Comparison of ENCODE assay signal across 1 cellular context in the genomic region with DNA sequence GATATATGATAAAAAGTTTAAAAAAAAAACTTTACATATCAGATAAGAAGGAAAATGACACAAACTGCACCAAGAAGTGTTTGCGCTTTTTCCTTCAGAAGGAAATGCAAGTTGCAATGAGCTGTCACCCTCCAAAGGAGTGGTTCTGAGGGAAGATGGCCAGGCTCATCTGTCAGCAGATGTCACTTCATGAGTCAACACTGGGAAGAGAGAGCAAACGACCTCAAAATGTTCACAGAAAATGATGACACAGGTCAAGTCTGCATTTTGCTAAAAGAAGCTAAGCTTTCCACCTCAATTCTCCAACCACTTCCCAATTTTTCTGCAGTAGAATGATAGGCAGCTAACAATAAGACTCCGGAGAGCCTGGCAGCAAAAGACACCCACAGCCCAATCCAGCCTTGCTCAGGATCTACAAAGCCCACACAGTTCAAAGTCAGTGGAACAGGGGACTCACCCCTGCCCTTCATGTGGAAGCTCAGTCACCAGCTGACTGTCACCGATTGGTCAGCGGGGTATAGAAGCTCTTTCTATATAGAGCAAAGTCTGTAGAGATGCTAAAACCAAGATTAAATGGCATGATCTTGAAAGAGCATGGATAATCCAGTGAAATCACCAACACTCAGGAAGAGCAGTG.
TF ChIP-seq lines count a peak whose summit lies in the region.

No MANE protein-coding gene starts in this region.

TF ChIP-seq in K562, 482 proteins besides CTCF, POLR2A, EP300 and RAD21 (continued from another document and continues in another):
- TF ChIP-seq, protein P1, sequence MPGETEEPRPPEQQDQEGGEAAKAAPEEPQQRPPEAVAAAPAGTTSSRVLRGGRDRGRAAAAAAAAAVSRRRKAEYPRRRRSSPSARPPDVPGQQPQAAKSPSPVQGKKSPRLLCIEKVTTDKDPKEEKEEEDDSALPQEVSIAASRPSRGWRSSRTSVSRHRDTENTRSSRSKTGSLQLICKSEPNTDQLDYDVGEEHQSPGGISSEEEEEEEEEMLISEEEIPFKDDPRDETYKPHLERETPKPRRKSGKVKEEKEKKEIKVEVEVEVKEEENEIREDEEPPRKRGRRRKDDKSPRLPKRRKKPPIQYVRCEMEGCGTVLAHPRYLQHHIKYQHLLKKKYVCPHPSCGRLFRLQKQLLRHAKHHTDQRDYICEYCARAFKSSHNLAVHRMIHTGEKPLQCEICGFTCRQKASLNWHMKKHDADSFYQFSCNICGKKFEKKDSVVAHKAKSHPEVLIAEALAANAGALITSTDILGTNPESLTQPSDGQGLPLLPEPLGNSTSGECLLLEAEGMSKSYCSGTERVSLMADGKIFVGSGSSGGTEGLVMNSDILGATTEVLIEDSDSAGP (CRISPR knock-in tag; IDR thresholded peaks at IDR 0.05) = no peak
- no peak for TF ChIP-seq RBM34 (IDR thresholded peaks at IDR 0.05; ENCODE audit: borderline replicate concordance, insufficient read depth, low read length)
- no peak for TF ChIP-seq GTF2A2 (tag; IDR thresholded peaks at IDR 0.05)
- TF ChIP-seq FOXK1 (CRISPR knock-in tag; IDR thresholded peaks at IDR 0.05; ENCODE audit: borderline replicate concordance) = no peak
- no peak for TF ChIP-seq EGR1 (conservative IDR thresholded peaks at IDR 0.05)
- no peak for TF ChIP-seq RREB1 (CRISPR knock-in tag; IDR thresholded peaks at IDR 0.05)
- no peak for TF ChIP-seq NR2C2 (CRISPR knock-in tag; IDR thresholded peaks at IDR 0.05)
- TF ChIP-seq NR2C2 (tag; IDR thresholded peaks at IDR 0.05) = peak; percentile 82; the same call in 1 of the 2 replicates
- TF ChIP-seq ZNF197 (CRISPR knock-in tag; IDR thresholded peaks at IDR 0.05; ENCODE audit: low read depth) = no peak
- no peak for TF ChIP-seq PHF8 (IDR thresholded peaks at IDR 0.05; ENCODE audit: borderline replicate concordance, low read length)
- no peak for TF ChIP-seq PRMT5 (CRISPR knock-in tag; IDR thresholded peaks at IDR 0.05)
- TF ChIP-seq MAFG (tag; conservative IDR thresholded peaks at IDR 0.05) = peak; percentile 41; the same call in 1 of the 2 replicates
- TF ChIP-seq CXXC5 (CRISPR knock-in tag; IDR thresholded peaks at IDR 0.05) = no peak
- TF ChIP-seq FOXM1 (IDR thresholded peaks at IDR 0.05; ENCODE audit: low read depth) = no peak
- no peak for TF ChIP-seq FOXM1 (CRISPR knock-in tag; IDR thresholded peaks at IDR 0.05; ENCODE audit: low read depth)
- no peak for TF ChIP-seq KDM5B (IDR thresholded peaks at IDR 0.05; ENCODE audit: insufficient replicate concordance, low read depth, low read length)
- no peak for TF ChIP-seq KHSRP (IDR thresholded peaks at IDR 0.05)
- no peak for TF ChIP-seq KDM2B (CRISPR knock-in tag; IDR thresholded peaks at IDR 0.05)
- no peak for TF ChIP-seq MAZ (CRISPR knock-in tag; conservative IDR thresholded peaks at IDR 0.05 in 1 of 2, IDR thresholded peaks at IDR 0.05 in 1 of 2)
- TF ChIP-seq IFI16 (CRISPR knock-in tag; IDR thresholded peaks at IDR 0.05) = no peak
- TF ChIP-seq CREB3 (tag; conservative IDR thresholded peaks at IDR 0.05; ENCODE audit: low read depth) = no peak
- no peak for TF ChIP-seq TARDBP (IDR thresholded peaks at IDR 0.05)
- 0 out of 2 replicates have a peak, but pooled peaks have one; percentile 55 for TF ChIP-seq JUN (IDR thresholded peaks at IDR 0.05; ENCODE audit: borderline replicate concordance, low read depth, low read length)
- TF ChIP-seq JUN (CRISPR knock-in tag; IDR thresholded peaks at IDR 0.05; ENCODE audit: borderline replicate concordance) = no peak
- TF ChIP-seq RBM17 (IDR thresholded peaks at IDR 0.05; ENCODE audit: borderline replicate concordance, low read depth, low read length) = no peak
- TF ChIP-seq ZNF282 (CRISPR knock-in tag; IDR thresholded peaks at IDR 0.05) = no peak
- TF ChIP-seq ETV6 (IDR thresholded peaks at IDR 0.05; ENCODE audit: borderline replicate concordance in 1 of 2, low read depth in 2 of 2, low read length in 1 of 2) = no peak
- TF ChIP-seq ETV6 (CRISPR knock-in tag; IDR thresholded peaks at IDR 0.05; ENCODE audit: borderline replicate concordance) = no peak
- peak; percentile 36; the same call in 1 of the 2 replicates for TF ChIP-seq SMARCA4 (IDR thresholded peaks at IDR 0.05)
- TF ChIP-seq ZBTB17 (CRISPR knock-in tag; IDR thresholded peaks at IDR 0.05) = no peak
- TF ChIP-seq ARID3B (CRISPR knock-in tag; IDR thresholded peaks at IDR 0.05; ENCODE audit: borderline replicate concordance) = no peak
- no peak for TF ChIP-seq SAFB (IDR thresholded peaks at IDR 0.05; ENCODE audit: borderline replicate concordance, low read depth, low read length)
- no peak for TF ChIP-seq PML (IDR thresholded peaks at IDR 0.05; ENCODE audit: low read length)
- TF ChIP-seq ARID1B (IDR thresholded peaks at IDR 0.05) = peak; percentile 26; the same call in 1 of the 2 replicates
- TF ChIP-seq SPI1 (IDR thresholded peaks at IDR 0.05; ENCODE audit: borderline replicate concordance, low read depth, low read length) = peak; percentile 41; the same call in 1 of the 2 replicates
- no peak for TF ChIP-seq RFX1 (IDR thresholded peaks at IDR 0.05)
- peak; percentile 68 for TF ChIP-seq CTBP1 (IDR thresholded peaks at IDR 0.05; ENCODE audit: borderline replicate concordance)
- TF ChIP-seq STAT5A (IDR thresholded peaks at IDR 0.05; ENCODE audit: borderline replicate concordance, low read length) = no peak
- no peak for TF ChIP-seq SMARCA5 (IDR thresholded peaks at IDR 0.05)
- no peak for TF ChIP-seq BRF1 (IDR thresholded peaks at IDR 0.05; ENCODE audit: borderline replicate concordance, extremely low read depth, insufficient read length)
- no peak for TF ChIP-seq ELF1 (tag; IDR thresholded peaks at IDR 0.05)
- peak; percentile 90 for TF ChIP-seq FOSL1 (tag; conservative IDR thresholded peaks at IDR 0.05)
- no peak for TF ChIP-seq TEAD1 (CRISPR knock-in tag; IDR thresholded peaks at IDR 0.05)
- no peak for TF ChIP-seq AFF1 (IDR thresholded peaks at IDR 0.05; ENCODE audit: low read depth in 1 of 2, partially characterized antibody in 2 of 2)
- TF ChIP-seq, protein P2, sequence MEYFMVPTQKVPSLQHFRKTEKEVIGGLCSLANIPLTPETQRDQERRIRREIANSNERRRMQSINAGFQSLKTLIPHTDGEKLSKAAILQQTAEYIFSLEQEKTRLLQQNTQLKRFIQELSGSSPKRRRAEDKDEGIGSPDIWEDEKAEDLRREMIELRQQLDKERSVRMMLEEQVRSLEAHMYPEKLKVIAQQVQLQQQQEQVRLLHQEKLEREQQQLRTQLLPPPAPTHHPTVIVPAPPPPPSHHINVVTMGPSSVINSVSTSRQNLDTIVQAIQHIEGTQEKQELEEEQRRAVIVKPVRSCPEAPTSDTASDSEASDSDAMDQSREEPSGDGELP (CRISPR knock-in tag; IDR thresholded peaks at IDR 0.05; ENCODE audit: borderline replicate concordance) = peak; percentile 53; the same call in 1 of the 2 replicates
- TF ChIP-seq, protein P3, sequence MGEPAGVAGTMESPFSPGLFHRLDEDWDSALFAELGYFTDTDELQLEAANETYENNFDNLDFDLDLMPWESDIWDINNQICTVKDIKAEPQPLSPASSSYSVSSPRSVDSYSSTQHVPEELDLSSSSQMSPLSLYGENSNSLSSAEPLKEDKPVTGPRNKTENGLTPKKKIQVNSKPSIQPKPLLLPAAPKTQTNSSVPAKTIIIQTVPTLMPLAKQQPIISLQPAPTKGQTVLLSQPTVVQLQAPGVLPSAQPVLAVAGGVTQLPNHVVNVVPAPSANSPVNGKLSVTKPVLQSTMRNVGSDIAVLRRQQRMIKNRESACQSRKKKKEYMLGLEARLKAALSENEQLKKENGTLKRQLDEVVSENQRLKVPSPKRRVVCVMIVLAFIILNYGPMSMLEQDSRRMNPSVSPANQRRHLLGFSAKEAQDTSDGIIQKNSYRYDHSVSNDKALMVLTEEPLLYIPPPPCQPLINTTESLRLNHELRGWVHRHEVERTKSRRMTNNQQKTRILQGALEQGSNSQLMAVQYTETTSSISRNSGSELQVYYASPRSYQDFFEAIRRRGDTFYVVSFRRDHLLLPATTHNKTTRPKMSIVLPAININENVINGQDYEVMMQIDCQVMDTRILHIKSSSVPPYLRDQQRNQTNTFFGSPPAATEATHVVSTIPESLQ (CRISPR knock-in tag; IDR thresholded peaks at IDR 0.05) = no peak
- no peak for TF ChIP-seq SIN3A (IDR thresholded peaks at IDR 0.05; ENCODE audit: borderline replicate concordance in 2 of 2, control insufficient read depth in 1 of 2, low read depth in 2 of 2, low read length in 2 of 2)
- no peak for TF ChIP-seq IRF2 (CRISPR knock-in tag; IDR thresholded peaks at IDR 0.05)
- no peak for TF ChIP-seq DMBX1 (CRISPR knock-in tag; IDR thresholded peaks at IDR 0.05; ENCODE audit: borderline replicate concordance)
- TF ChIP-seq ETV5 (CRISPR knock-in tag; IDR thresholded peaks at IDR 0.05; ENCODE audit: low read depth) = no peak
